ENCODE assay signal across 27 cellular contexts in genomic region chr4:65249111-65249510, GRCh38.
"Had no signal": no experiment of that assay in that cellular context is flagged by ENCODE, and none has a peak within 500 bp of the region (broad histone marks: within the 10 kb centered on the region; RNA-seq: fewer than 3 reads in every experiment).

No MANE protein-coding gene starts in this region.

- H3K4me1 ChIP-seq: neural progenitor cell, parathyroid adenoma, psoas muscle, right lobe of liver, sigmoid colon, spleen, suprapubic skin, testis, tibial artery, transverse colon, upper lobe of right lung, uterus had no signal

- H3K36me3 ChIP-seq: neural progenitor cell, ovary, right lobe of liver, sigmoid colon, spleen, suprapubic skin, tibial artery, transverse colon, upper lobe of right lung, uterus had no signal

- H3K27ac ChIP-seq: neural progenitor cell, ovary, parathyroid adenoma, psoas muscle, right lobe of liver, sigmoid colon, spleen, suprapubic skin, testis, tibial artery, transverse colon, upper lobe of right lung, uterus had no signal

- DNase-seq: natural killer cell; occipital lobe; ovary; posterior cingulate gyrus; psoas muscle; right cardiac atrium; right lobe of liver; sigmoid colon; spleen; stimulated activated CD4-positive, alpha-beta T cell treated with anti-CD3 and anti-CD28 coated beads, Interleukin-12 subunit alpha, Interleukin-12 subunit beta, amount 100 ng/mL, for 4 hours; stimulated activated CD4-positive, alpha-beta T cell treated with anti-CD3 and anti-CD28 coated beads, Interleukin-1b, Interleukin-23, amount 100 ng/mL, for 48 hours; stimulated activated CD4-positive, alpha-beta T cell treated with anti-CD3 and anti-CD28 coated beads, Interleukin-4, amount 100 ng/mL, for 1 hour; stimulated activated CD4-positive, alpha-beta T cell treated with anti-CD3 and anti-CD28 coated beads, Interleukin-4, amount 100 ng/mL, for 4 hours; stimulated activated CD8-positive, alpha-beta memory T cell treated with anti-CD3 and anti-CD28 coated beads, Interleukin-4, amount 100 ng/mL, for 48 hours; stimulated activated naive CD4-positive, alpha-beta T cell; stimulated activated naive CD8-positive, alpha-beta T cell treated with anti-CD3 and anti-CD28 coated beads, Interleukin-15, amount 100 ng/mL, for 72 hours; stimulated activated naive CD8-positive, alpha-beta T cell treated with anti-CD3 and anti-CD28 coated beads, Interleukin-15, Interleukin-2, amounts not matched to agents 100 U/mL and 50 U/mL, for 24 hours; substantia nigra; testis; tibial artery; transverse colon; upper lobe of right lung; uterus had no signal

- H3K9me3 ChIP-seq: ovary, psoas muscle, right lobe of liver, sigmoid colon, spleen, suprapubic skin, testis, tibial artery, transverse colon, upper lobe of right lung, uterus had no signal

- H3K4me3 ChIP-seq: neural progenitor cell, ovary, psoas muscle, right lobe of liver, sigmoid colon, smooth muscle cell, spleen, suprapubic skin, testis, tibial artery, transverse colon, upper lobe of right lung, uterus had no signal

- H3K27me3 ChIP-seq: neural progenitor cell, ovary, right lobe of liver, sigmoid colon, spleen, suprapubic skin, testis, tibial artery, transverse colon, upper lobe of right lung, uterus had no signal
